Comparison of ENCODE assay signal across 28 cellular contexts in the genomic region with DNA sequence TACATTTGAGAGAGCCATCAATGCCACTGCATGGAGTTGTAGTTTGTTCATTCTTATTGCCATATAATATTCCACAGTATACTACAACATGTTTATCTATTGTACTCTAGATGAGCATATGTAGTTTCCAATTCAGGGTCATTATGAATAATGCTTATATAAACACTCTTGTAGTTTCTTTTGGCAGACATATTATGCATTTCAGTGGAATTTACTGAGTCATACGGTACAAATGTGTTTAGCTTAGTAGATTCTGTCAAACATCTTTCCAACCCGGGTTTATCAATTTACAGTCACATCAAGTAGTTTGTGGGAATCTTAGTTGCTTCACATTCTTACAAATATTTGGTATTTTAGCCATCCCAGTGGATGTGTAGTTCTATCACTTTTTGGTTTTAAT.
DNase-seq lines count a peak whose midpoint lies in the region; ATAC-seq and TF ChIP-seq lines count a peak whose summit lies in the region.
"Had no signal": no experiment of that assay in that cellular context is flagged by ENCODE, and none has a peak within 500 bp of the region (broad histone marks: within the 10 kb centered on the region; RNA-seq: fewer than 3 reads in every experiment).

No MANE protein-coding gene starts in this region.

- no peak overlapping the region for H3K4me3 Mint-ChIP-seq in CD14-positive monocyte
- H3K4me3 Mint-ChIP-seq: activated naive CD4-positive, alpha-beta T cell treated with anti-CD3 and anti-CD28 coated beads, Interleukin-2, amount 50 U/mL, for 24 hours; activated T-helper 1 cell treated with anti-CD3 and anti-CD28 coated beads, Interleukin-12 subunit alpha, Interleukin-12 subunit beta, Interleukin-2, Interleukin-4 antibody, amounts not matched to agents 30 ng/mL and 10 ng/mL and 1 ng/mL, durations not matched to agents 14 hours and 24 hours and 36 hours; endodermal cell; nephron progenitor cell; T-cell had no signal

- no peak overlapping the region for H3K27ac Mint-ChIP-seq in CD14-positive monocyte
- H3K27ac Mint-ChIP-seq: activated naive CD4-positive, alpha-beta T cell treated with anti-CD3 and anti-CD28 coated beads, Interleukin-2, amount 50 U/mL, for 24 hours; activated T-helper 1 cell treated with anti-CD3 and anti-CD28 coated beads, Interleukin-12 subunit alpha, Interleukin-12 subunit beta, Interleukin-2, Interleukin-4 antibody, amounts not matched to agents 30 ng/mL and 10 ng/mL and 1 ng/mL, durations not matched to agents 14 hours and 24 hours and 36 hours; endodermal cell; nephron progenitor cell; T-cell had no signal

- H3K27me3 Mint-ChIP-seq in CD14-positive monocyte (ENCODE audit: low read depth in 3 of 3), result no peaks in the 10 kb centered on the region
- H3K27me3 Mint-ChIP-seq: activated naive CD4-positive, alpha-beta T cell treated with anti-CD3 and anti-CD28 coated beads, Interleukin-2, amount 50 U/mL, for 24 hours; T-cell had no signal

- no peaks in the 10 kb centered on the region for H3K4me1 Mint-ChIP-seq in CD14-positive monocyte
- H3K4me1 Mint-ChIP-seq: activated naive CD4-positive, alpha-beta T cell treated with anti-CD3 and anti-CD28 coated beads, Interleukin-2, amount 50 U/mL, for 24 hours; endodermal cell; nephron progenitor cell; T-cell had no signal

- H3K4me3 ChIP-seq in astrocyte of the cerebellum (ENCODE audit: low read depth, low read length) (no peak overlapping the region), fibroblast of pulmonary artery (replicated peaks; ENCODE audit: low read depth, low read length) (no peak overlapping the region)
- H3K4me3 ChIP-seq: body of pancreas, colonic mucosa, heart right ventricle, mucosa of descending colon, sigmoid colon, upper lobe of right lung had no signal

- H3K36me3 Mint-ChIP-seq in CD14-positive monocyte, result no peaks in the 10 kb centered on the region
- H3K36me3 Mint-ChIP-seq: activated naive CD4-positive, alpha-beta T cell treated with anti-CD3 and anti-CD28 coated beads, Interleukin-2, amount 50 U/mL, for 24 hours; T-cell had no signal

- TF ChIP-seq CTCF in astrocyte of the cerebellum (IDR thresholded peaks at IDR 0.05; ENCODE audit: low read depth, low read length, missing control alignments) (no peak), fibroblast of pulmonary artery (IDR thresholded peaks at IDR 0.05; ENCODE audit: low read length, missing control alignments) (no peak), CD14-positive monocyte (IDR thresholded peaks at IDR 0.05) (no peak)

- no peak for ATAC-seq in GM19395 (IDR thresholded peaks at IDR 0.05; ENCODE audit: unreplicated experiment)
- no peak for ATAC-seq in HG02588 (IDR thresholded peaks at IDR 0.05; ENCODE audit: unreplicated experiment)
- no peak for ATAC-seq in GM19035 (IDR thresholded peaks at IDR 0.05; ENCODE audit: unreplicated experiment)
- ATAC-seq: body of pancreas, HCT116, heart right ventricle, left ventricle myocardium superior, mucosa of descending colon, T-cell, upper lobe of right lung had no signal

- peak; percentile 70 for DNase-seq in A172 (ENCODE audit: low spot score)
- DNase-seq in HS-27A (ENCODE audit: low read depth), result peak; percentile 68
- DNase-seq in astrocyte of the cerebellum (ENCODE audit: low read depth), result peak; percentile 56
- peak; percentile 27 for DNase-seq in fibroblast of pulmonary artery (ENCODE audit: low read depth)
- DNase-seq in CD14-positive monocyte (ENCODE audit: low spot score), result no peak
- DNase-seq: 8988T, body of pancreas, colonic mucosa, COR-L47, endodermal cell, heart right ventricle, Karpas-422, left ventricle myocardium superior, mucosa of descending colon, NCI-H1092, NCI-H1930, nephron progenitor cell, posterior cingulate gyrus, SHP77 treated with DMSO at 0.1 percent for 48 hours, sigmoid colon, T-cell, upper lobe of right lung had no signal

- in situ Hi-C loops in astrocyte of the cerebellum (cut with HindIII; ENCODE audit: low sequenced_read_pairs), result no loop called here

- peaks cover 0 to 4% (median 0%) of the 10 kb centered on the region in 7 donors for H3K9me3 Mint-ChIP-seq in CD14-positive monocyte
- H3K9me3 Mint-ChIP-seq: activated T-helper 1 cell treated with anti-CD3 and anti-CD28 coated beads, Interleukin-12 subunit alpha, Interleukin-12 subunit beta, Interleukin-2, Interleukin-4 antibody, amounts not matched to agents 30 ng/mL and 10 ng/mL and 1 ng/mL, durations not matched to agents 14 hours and 24 hours and 36 hours; endodermal cell; nephron progenitor cell had no signal

- intact Hi-C loops in CD14-positive monocyte (cut with micrococcal nuclease), result no loop called here
